Comparison of ENCODE assay signal across 14 cellular contexts in genomic region chr14:89578048-89578619, GRCh38.
DNase-seq lines count a peak whose midpoint lies in the region; ATAC-seq and TF ChIP-seq lines count a peak whose summit lies in the region.
"Had no signal": no experiment of that assay in that cellular context is flagged by ENCODE, and none has a peak within 500 bp of the region (broad histone marks: within the 10 kb centered on the region; RNA-seq: fewer than 3 reads in every experiment).

No MANE protein-coding gene starts in this region.

- peak overlapping the region; percentile 15 for H3K27ac Mint-ChIP-seq in chondrocyte (ENCODE audit: unreplicated experiment)
- H3K27ac Mint-ChIP-seq: activated CD4-positive, alpha-beta T cell treated with anti-CD3 and anti-CD28 coated beads for 36 hours had no signal

- DNase-seq in Right ventricle myocardium inferior (ENCODE audit: missing footprints): no peak
- no peak for DNase-seq in right atrium auricular region (ENCODE audit: low spot score)
- DNase-seq in chondrocyte (ENCODE audit: low spot score): no peak
- DNase-seq in lung (ENCODE audit: low spot score): no peak
- no peak for DNase-seq in thoracic aorta (ENCODE audit: low spot score)
- no peak for DNase-seq in iPS-NIHi11 (ENCODE audit: low spot score)
- DNase-seq: activated CD4-positive, alpha-beta T cell treated with anti-CD3 and anti-CD28 coated beads for 36 hours; mammary epithelial cell; NCI-H1436 treated with DMSO at 0.1 percent for 48 hours had no signal

- TF ChIP-seq CTCF in right atrium auricular region (IDR thresholded peaks at IDR 0.05) (no peak), chondrocyte (IDR thresholded peaks at IDR 0.05) (no peak), lung (IDR thresholded peaks at IDR 0.05; ENCODE audit: control extremely low read depth, extremely low read depth) (no peak), thoracic aorta (IDR thresholded peaks at IDR 0.05) (no peak)

- no peak overlapping the region for H3K4me3 Mint-ChIP-seq in chondrocyte (ENCODE audit: unreplicated experiment)
- H3K4me3 Mint-ChIP-seq: activated CD4-positive, alpha-beta T cell treated with anti-CD3 and anti-CD28 coated beads for 36 hours had no signal

- peaks cover 12% of the 10 kb centered on the region for H3K36me3 Mint-ChIP-seq in chondrocyte (ENCODE audit: low read depth)

- peaks cover 46% of the 10 kb centered on the region for H3K4me1 Mint-ChIP-seq in chondrocyte (ENCODE audit: low read depth)

- WGBS in lung, 2 donors: 63 to 80% methylated on average over 4 of the region's 4 CpGs

- H3K4me3 ChIP-seq in right atrium auricular region: no peak overlapping the region
- H3K4me3 ChIP-seq in lung: no peak overlapping the region
- H3K4me3 ChIP-seq in thoracic aorta: no peak overlapping the region
- H3K4me3 ChIP-seq: coronary artery, skin epidermis had no signal

- H3K9me3 Mint-ChIP-seq in chondrocyte (ENCODE audit: low read depth): no peaks in the 10 kb centered on the region

- intact Hi-C loops in Right ventricle myocardium inferior (cut with DNase I): no loop called here

- H3K27me3 ChIP-seq in right atrium auricular region: no peaks in the 10 kb centered on the region
- H3K27me3 ChIP-seq in lung (ENCODE audit: control insufficient read depth, insufficient read depth): no peaks in the 10 kb centered on the region
- H3K27me3 ChIP-seq in thoracic aorta (replicated peaks; ENCODE audit: insufficient read depth): no peaks in the 10 kb centered on the region

- peak; percentile 75 for ATAC-seq in Right ventricle myocardium inferior
- peak; percentile 17 for ATAC-seq in lung (ENCODE audit: insufficient read depth, low FRiP score)
- ATAC-seq in thoracic aorta (ENCODE audit: insufficient number of reproducible peaks, low FRiP score, low read depth): no peak
- ATAC-seq in HG03439 (IDR thresholded peaks at IDR 0.05; ENCODE audit: unreplicated experiment): no peak
- ATAC-seq in GM21423 (IDR thresholded peaks at IDR 0.05; ENCODE audit: unreplicated experiment): no peak
- ATAC-seq: activated CD4-positive, alpha-beta T cell treated with anti-CD3 and anti-CD28 coated beads for 36 hours; SK-N-SH treated with all-trans-retinoic acid at 6 μM for 48 hours had no signal

- H3K36me3 ChIP-seq in right atrium auricular region: no peaks in the 10 kb centered on the region
- no peaks in the 10 kb centered on the region for H3K36me3 ChIP-seq in lung (ENCODE audit: control insufficient read depth in 2 of 2, insufficient read depth in 2 of 2, low read length in 2 of 2)
- no peaks in the 10 kb centered on the region for H3K36me3 ChIP-seq in thoracic aorta

- no peaks in the 10 kb centered on the region for H3K27me3 Mint-ChIP-seq in chondrocyte (ENCODE audit: low read depth)
- H3K27me3 Mint-ChIP-seq: activated CD4-positive, alpha-beta T cell treated with anti-CD3 and anti-CD28 coated beads for 36 hours had no signal

- H3K9me3 ChIP-seq in right atrium auricular region: no peaks in the 10 kb centered on the region
- no peaks in the 10 kb centered on the region for H3K9me3 ChIP-seq in lung (ENCODE audit: control insufficient read depth in 2 of 2, insufficient read depth in 1 of 2, low read length in 1 of 2)
- H3K9me3 ChIP-seq in thoracic aorta: no peaks in the 10 kb centered on the region

- H3K4me1 ChIP-seq in right atrium auricular region (peaks cover 0 to 28% of the 10 kb centered on the region in 2 donors), lung (ENCODE audit: control insufficient read depth in 2 of 2, insufficient read depth in 2 of 2, low read length in 2 of 2) (peaks cover 7% of the 10 kb centered on the region in 2 donors), thoracic aorta (ENCODE audit: control insufficient read depth in 1 of 2, low read depth in 2 of 2) (peaks cover 23 to 56% of the 10 kb centered on the region in 2 donors)

- H3K27ac ChIP-seq in right atrium auricular region (no peak overlapping the region), lung (ENCODE audit: low read depth in 1 of 2, low read length in 1 of 2) (no peak overlapping the region), thoracic aorta (peak overlapping the region; percentile 70 to 83)

Comparison
In these comparisons a context has a peak if more than half of its experiments do, and no peak if none do; other contexts are left out.
1. ATAC-seq: peak in Right ventricle myocardium inferior (single experiment) and lung (single experiment); none in thoracic aorta (single experiment), HG03439 (single experiment) and GM21423 (single experiment).
2. H3K27ac ChIP-seq: peak in thoracic aorta (2 of 2); none in right atrium auricular region (0 of 2) and lung (0 of 2).